22 cellular contexts compared by ENCODE assay signal in genomic region chr7:116736927-116737715, GRCh38.
DNase-seq lines count a peak whose midpoint lies in the region; ATAC-seq and TF ChIP-seq lines count a peak whose summit lies in the region.
"Had no signal": no experiment of that assay in that cellular context is flagged by ENCODE, and none has a peak within 500 bp of the region (broad histone marks: within the 10 kb centered on the region; RNA-seq: fewer than 3 reads in every experiment).

No MANE protein-coding gene starts in this region.

- TF ChIP-seq CTCF in fibroblast of mammary gland (conservative IDR thresholded peaks at IDR 0.05; ENCODE audit: control insufficient read depth, insufficient read depth, low read depth, low read length) (no peak), lower lobe of right lung (IDR thresholded peaks at IDR 0.05) (no peak), upper lobe of right lung (IDR thresholded peaks at IDR 0.05) (no peak)

- no peak overlapping the region for H3K4me3 ChIP-seq in fibroblast of mammary gland (ENCODE audit: control insufficient read depth, low read depth, low read length)
- H3K4me3 ChIP-seq in lower lobe of right lung: no peak overlapping the region
- H3K4me3 ChIP-seq in upper lobe of right lung: no peak overlapping the region
- H3K4me3 ChIP-seq: uterus had no signal

- H3K9me3 ChIP-seq in lower lobe of right lung (no peaks in the 10 kb centered on the region), upper lobe of right lung (no peaks in the 10 kb centered on the region)
- H3K9me3 ChIP-seq: uterus had no signal

- DNase-seq in NCI-H748 (lab: John Stamatoyannopoulos, UW; ENCODE audit: unreplicated experiment) (peak; percentile 10), NCI-H748 treated with DMSO at 0.1 percent for 48 hours (lab: John Stamatoyannopoulos, UW) (no peak), fibroblast of mammary gland (ENCODE audit: low read depth) (peak; percentile 55), lower lobe of right lung (no peak), upper lobe of right lung (no peak), left colon (no peak), RPMI8226 (no peak)
- DNase-seq: activated CD4-positive, CD25-positive, alpha-beta regulatory T cell treated with anti-CD3 and anti-CD28 coated beads, Interleukin-2, amount 50 U/mL, for 72 hours; activated gamma-delta T cell; erythroblast; KBM-7; left ventricle myocardium superior; NCI-H1105 treated with DMSO at 0.1 percent for 48 hours; NCI-H2171 treated with DMSO at 0.1 percent for 48 hours; SHP77; stimulated activated naive CD4-positive, alpha-beta T cell; T-helper 2 cell; uterus had no signal

- intact Hi-C loops in lower lobe of right lung (cut with DNase I) (no loop called here), upper lobe of right lung (cut with DNase I) (no loop called here), left colon (cut with DNase I, micrococcal nuclease) (no loop called here)

- H3K36me3 ChIP-seq in lower lobe of right lung (no peaks in the 10 kb centered on the region), upper lobe of right lung (no peaks in the 10 kb centered on the region)
- H3K36me3 ChIP-seq: uterus had no signal

- H3K27ac ChIP-seq in lower lobe of right lung (no peak overlapping the region), upper lobe of right lung (no peak overlapping the region)
- H3K27ac ChIP-seq: C4-2B, HL-60, parathyroid adenoma, uterus had no signal

- H3K4me1 ChIP-seq in lower lobe of right lung (peaks cover 29% of the 10 kb centered on the region), upper lobe of right lung (peaks cover 19% of the 10 kb centered on the region)
- H3K4me1 ChIP-seq: parathyroid adenoma, uterus had no signal

- ATAC-seq in lower lobe of right lung (peak; percentile 92 to 97), upper lobe of right lung (peak; percentile 93), left colon (no peak), GM18907 (IDR thresholded peaks at IDR 0.05; ENCODE audit: unreplicated experiment) (no peak)
- ATAC-seq: left ventricle myocardium superior had no signal

- H3K27me3 ChIP-seq in lower lobe of right lung (ENCODE audit: low read depth): no peaks in the 10 kb centered on the region
- no peaks in the 10 kb centered on the region for H3K27me3 ChIP-seq in upper lobe of right lung
- H3K27me3 ChIP-seq: uterus had no signal

Comparison
In these comparisons a context has a peak if more than half of its experiments do, and no peak if none do; other contexts are left out.
1. DNase-seq: peak in NCI-H748 (single experiment) and fibroblast of mammary gland (single experiment); none in NCI-H748 treated with DMSO at 0.1 percent for 48 hours (single experiment), lower lobe of right lung (single experiment), upper lobe of right lung (single experiment), left colon (0 of 2) and RPMI8226 (single experiment).
2. ATAC-seq: peak in lower lobe of right lung (2 of 2) and upper lobe of right lung (single experiment); none in left colon (single experiment) and GM18907 (single experiment).